ENCODE assay signal across 9 cellular contexts in genomic region chr19:14375582-14376291, GRCh38. TPM values are rescaled to one million over a fixed set of nuclear protein-coding genes. Genes with fewer than 3 reads are reported as not detected.
DNase-seq lines count a peak whose midpoint lies in the region; ATAC-seq, FAIRE-seq and TF ChIP-seq lines count a peak whose summit lies in the region.
"Had no signal": no experiment of that assay in that cellular context is flagged by ENCODE, and none has a peak within 500 bp of the region (broad histone marks: within the 10 kb centered on the region; RNA-seq: fewer than 3 reads in every experiment).

No MANE protein-coding gene starts in this region.

- in situ Hi-C loops in GM23248 (cut with MboI): no loop called here

- WGBS in GM23248 (ENCODE audit: low coverage in 1 of 2, low lambda C conversion rate in 2 of 2, missing lambda C conversion rate in 2 of 2), 2 experiments: 41 to 51% methylated on average over 17 of the region's 17 CpGs

- H4K20me1 ChIP-seq in GM23248 (ENCODE audit: insufficient read depth): no peaks in the 10 kb centered on the region

- no peak for FAIRE-seq in H54 (lab: Jason Lieb, UNC)

- H3K36me3 ChIP-seq in GM23248 (ENCODE audit: low read depth) (no peaks in the 10 kb centered on the region), skeletal muscle tissue (ENCODE audit: control insufficient read depth in 3 of 3, insufficient read depth in 3 of 3, low read length in 3 of 3) (no peaks in the 10 kb centered on the region)

- peaks cover 49% of the 10 kb centered on the region for H3K4me1 Mint-ChIP-seq in T-helper 2 cell treated with Interferon-gamma antibody and Interleukin-4, amounts not matched to agents 5 μg/mL and 100 μg/mL, for 36 hours (ENCODE audit: low read depth)

- no peak for ATAC-seq in HG03565 (IDR thresholded peaks at IDR 0.05; ENCODE audit: unreplicated experiment)

- H2AFZ ChIP-seq in GM23248: peak overlapping the region; percentile 47; the same call in 1 of the 2 replicates

- TF ChIP-seq POLR2A in H54 (IDR thresholded peaks at IDR 0.05; ENCODE audit: low read depth, low read length): no peak

- DNase-seq in GM23248 (peak; percentile 33), cardiac septum (ENCODE audit: low spot score) (peak; percentile 82), H54 (ENCODE audit: insufficient read length, low spot score) (no peak), DMS79 (lab: John Stamatoyannopoulos, UW) (no peak), GOT3 (lab: John Stamatoyannopoulos, UW) (no peak)
- DNase-seq in T-helper 2 cell treated with Interferon-gamma antibody and Interleukin-4, amounts not matched to agents 5 μg/mL and 100 μg/mL, for 36 hours (ENCODE audit: low spot score): no peak
- DNase-seq: mesendoderm had no signal

- H3K27ac ChIP-seq in GM23248 (no peak overlapping the region), skeletal muscle tissue (ENCODE audit: low read depth, low read length) (peak overlapping the region; percentile 94)

- H3K4me3 ChIP-seq in GM23248 (no peak overlapping the region), skeletal muscle tissue (ENCODE audit: low read length in 3 of 3) (peak overlapping the region; percentile 16 to 67 (median 62))

- no peaks in the 10 kb centered on the region for H3K9me2 ChIP-seq in GM23248 (ENCODE audit: insufficient read depth)

- intact Hi-C loops in cardiac septum (cut with DNase I): no loop called here

- H3K4me3 Mint-ChIP-seq in T-helper 2 cell treated with Interferon-gamma antibody and Interleukin-4, amounts not matched to agents 5 μg/mL and 100 μg/mL, for 36 hours: peak overlapping the region; percentile 59

- H3K9ac ChIP-seq in GM23248 (no peak overlapping the region), skeletal muscle tissue (ENCODE audit: low read depth in 1 of 3, low read length in 3 of 3) (peak overlapping the region; percentile 84 to 89 (median 87))

- 0 out of 2 replicates have a peak, but pooled peaks cover 7% of the 10 kb centered on the region for H3F3A ChIP-seq in GM23248 (ENCODE audit: insufficient read depth)

- H3K27me3 Mint-ChIP-seq in T-helper 2 cell treated with Interferon-gamma antibody and Interleukin-4, amounts not matched to agents 5 μg/mL and 100 μg/mL, for 36 hours (ENCODE audit: low read depth): no peaks in the 10 kb centered on the region

- H3K4me1 ChIP-seq in GM23248 (ENCODE audit: insufficient read depth): no peaks in the 10 kb centered on the region
- H3K4me1 ChIP-seq in skeletal muscle tissue (ENCODE audit: control insufficient read depth in 3 of 3, insufficient read depth in 3 of 3, low read length in 3 of 3): peaks cover 20 to 28% (median 20%) of the 10 kb centered on the region in 3 donors

- no peaks in the 10 kb centered on the region for H3K27me3 ChIP-seq in GM23248 (replicated peaks; ENCODE audit: insufficient read depth)
- H3K27me3 ChIP-seq in skeletal muscle tissue (ENCODE audit: control insufficient read depth in 3 of 3, insufficient read depth in 3 of 3, low read length in 3 of 3): no peaks in the 10 kb centered on the region

- no peaks in the 10 kb centered on the region for H3K79me2 ChIP-seq in GM23248 (ENCODE audit: insufficient read depth)

- no peaks in the 10 kb centered on the region for H3K9me3 Mint-ChIP-seq in T-helper 2 cell treated with Interferon-gamma antibody and Interleukin-4, amounts not matched to agents 5 μg/mL and 100 μg/mL, for 36 hours

- H3K27ac Mint-ChIP-seq in T-helper 2 cell treated with Interferon-gamma antibody and Interleukin-4, amounts not matched to agents 5 μg/mL and 100 μg/mL, for 36 hours: peak overlapping the region; percentile 95

- H3K36me3 Mint-ChIP-seq in T-helper 2 cell treated with Interferon-gamma antibody and Interleukin-4, amounts not matched to agents 5 μg/mL and 100 μg/mL, for 36 hours (ENCODE audit: low read depth): no peaks in the 10 kb centered on the region

- H3K9me3 ChIP-seq in GM23248 (ENCODE audit: low read depth): no peaks in the 10 kb centered on the region
- H3K9me3 ChIP-seq in skeletal muscle tissue (ENCODE audit: control insufficient read depth in 3 of 3, low read length in 3 of 3): no peaks in the 10 kb centered on the region

- H3K4me2 ChIP-seq in GM23248 (ENCODE audit: unreplicated experiment): no peak overlapping the region

RNA-seq across cellular contexts. Expression of gene ADGRE5, which starts 5.5 kb away (rescaled TPM):
- 28.5 and 56.6 TPM in 2 replicates for total RNA-seq in GM23248 (2014; rRNA removed; shearing (Covaris generic))
- 56.6 and 58.4 TPM in 2 replicates for polyA plus RNA-seq in GM23248 (2016; fragmentation: Nextera tagmentation; extraction: Ambion mirVana)
- 36.4 TPM for total RNA-seq in cardiac septum
- 32.4 TPM for total RNA-seq in skeletal muscle tissue

RNA-seq across cellular contexts. Expression of gene DDX39A, which starts 43.4 kb away (rescaled TPM):
- 47.2 and 55.9 TPM in 2 replicates for total RNA-seq in GM23248 (2014; rRNA removed; shearing (Covaris generic))
- polyA plus RNA-seq in GM23248 (2016; fragmentation: Nextera tagmentation; extraction: Ambion mirVana): 57.7 and 58.7 TPM in 2 replicates
- total RNA-seq in cardiac septum (26.7 TPM), skeletal muscle tissue (24.5 TPM)

RNA-seq across cellular contexts. Expression of gene PKN1, which starts 57.4 kb away (rescaled TPM):
- total RNA-seq in GM23248 (2014; rRNA removed; shearing (Covaris generic)): 128 and 139 TPM in 2 replicates
- 47.2 and 56.4 TPM in 2 replicates for polyA plus RNA-seq in GM23248 (2016; fragmentation: Nextera tagmentation; extraction: Ambion mirVana)
- total RNA-seq in cardiac septum (136 TPM), skeletal muscle tissue (57.9 TPM)

Comparison
In these comparisons a context has a peak if more than half of its experiments do, and no peak if none do; other contexts are left out.
1. DNase-seq: peak in GM23248 (single experiment) and cardiac septum (single experiment); none in T-helper 2 cell treated with Interferon-gamma antibody and Interleukin-4, amounts not matched to agents 5 μg/mL and 100 μg/mL, for 36 hours (single experiment), H54 (single experiment), DMS79 (single experiment) and GOT3 (single experiment).